ENCODE assay signal across 10 cellular contexts in genomic region chr2:36456227-36456788, GRCh38.
DNase-seq lines count a peak whose midpoint lies in the region; TF ChIP-seq lines count a peak whose summit lies in the region.
"Had no signal": no experiment of that assay in that cellular context is flagged by ENCODE, and none has a peak within 500 bp of the region (broad histone marks: within the 10 kb centered on the region; RNA-seq: fewer than 3 reads in every experiment).

No MANE protein-coding gene starts in this region.

- TF ChIP-seq POLR2A in adrenal gland (IDR thresholded peaks at IDR 0.05) (no peak), erythroblast (IDR thresholded peaks at IDR 0.05; ENCODE audit: low read length) (no peak)

- no peak overlapping the region for H4K12ac ChIP-seq in trophoblast cell (ENCODE audit: low read depth, low read length)

- no peaks in the 10 kb centered on the region for H3K27me3 Mint-ChIP-seq in T-helper 2 cell treated with Interferon-gamma antibody and Interleukin-4, amounts not matched to agents 5 μg/mL and 100 μg/mL, for 36 hours (ENCODE audit: low read depth)
- H3K27me3 Mint-ChIP-seq: activated naive CD8-positive, alpha-beta T cell had no signal

- H3K4ac ChIP-seq in trophoblast cell (ENCODE audit: low read depth, low read length): no peak overlapping the region

- peaks cover 10 to 27% of the 10 kb centered on the region in 2 donors for H3K4me1 ChIP-seq in adrenal gland (replicated peaks in 1 of 2)
- H3K4me1 ChIP-seq in trophoblast cell (ENCODE audit: control insufficient read depth in 1 of 2, insufficient read depth in 2 of 2, low read length in 2 of 2): peaks cover 5 to 19% of the 10 kb centered on the region in 2 experiments

- 57 to 68% (median 60%) methylated on average over 11 of the region's 11 CpGs for WGBS in adrenal gland, 4 donors
- no CpG with 5 or more reads among the region's 11 CpGs for WGBS in trophoblast cell (ENCODE audit: extremely low coverage, insufficient coverage, insufficient read length)

- H3K4me3 ChIP-seq in adrenal gland (no peak overlapping the region), trophoblast cell (ENCODE audit: low read depth, low read length) (no peak overlapping the region)

- no peak overlapping the region for H3K9ac ChIP-seq in trophoblast cell (ENCODE audit: low read length)

- H2AK5ac ChIP-seq in trophoblast cell (ENCODE audit: low read length): no peak overlapping the region

- peaks cover 4% of the 10 kb centered on the region for H3K79me2 ChIP-seq in trophoblast cell (ENCODE audit: control insufficient read depth, insufficient read depth, low read length, poor library complexity)

- no peak overlapping the region for H2BK5ac ChIP-seq in trophoblast cell (ENCODE audit: low read depth, low read length, poor library complexity)

- no peak overlapping the region for H3K23ac ChIP-seq in trophoblast cell (ENCODE audit: low read length)

- intact Hi-C loops in adrenal gland (cut with DNase I): loop anchor here in 1 of 2 donors (10.0 kb wide), 1 partner anchor 102 kb away; the partner anchor contains the start of gene CRIM1
- intact Hi-C loops in cardiac septum (cut with DNase I): loop anchor here (1.0 to 5.0 kb wide), 3 partner anchors 39 to 99 kb away; no protein-coding TSS in a partner anchor

- H3K18ac ChIP-seq in trophoblast cell (ENCODE audit: low read length): peak overlapping the region; percentile 8

- no peaks in the 10 kb centered on the region for H3K36me3 ChIP-seq in adrenal gland (replicated peaks in 1 of 2)
- H3K36me3 ChIP-seq in trophoblast cell (ENCODE audit: control insufficient read depth in 1 of 2, insufficient read depth in 2 of 2, low read length in 2 of 2): peaks cover 4 to 19% of the 10 kb centered on the region in 2 experiments

- no peaks in the 10 kb centered on the region for H3K9me3 ChIP-seq in adrenal gland (replicated peaks in 1 of 3)
- H3K9me3 ChIP-seq in trophoblast cell (ENCODE audit: insufficient read depth, low read depth, low read length): no peaks in the 10 kb centered on the region

- H3K14ac ChIP-seq in trophoblast cell (ENCODE audit: low read length): no peak overlapping the region

- TF ChIP-seq CTCF in adrenal gland (IDR thresholded peaks at IDR 0.05): no peak

- no peak overlapping the region for H4K8ac ChIP-seq in trophoblast cell (ENCODE audit: low read depth, low read length)

- H3K79me1 ChIP-seq in trophoblast cell (ENCODE audit: low read length): peaks cover 6% of the 10 kb centered on the region

- H3K27ac ChIP-seq in adrenal gland (peak overlapping the region in 3 of 5 donors; percentile 34 to 71 (median 42)), trophoblast cell (ENCODE audit: low read depth, low read length) (no peak overlapping the region)

- H4K91ac ChIP-seq in trophoblast cell (ENCODE audit: low read depth, low read length): no peak overlapping the region

- H2BK12ac ChIP-seq in trophoblast cell (ENCODE audit: low read length): no peak overlapping the region

- DNase-seq in COLO829 (ENCODE audit: low spot score): peak; percentile 51
- DNase-seq in adrenal gland: peak; percentile 20 to 82 (median 47)
- DNase-seq in cardiac septum (ENCODE audit: low spot score): peak; percentile 86
- DNase-seq in trophoblast cell: peak in 1 of 2 donors; percentile 44
- DNase-seq in erythroblast (lab: John Stamatoyannopoulos, UW): no peak
- no peak for DNase-seq in SKM-1 (lab: John Stamatoyannopoulos, UW; ENCODE audit: unreplicated experiment)
- no peak for DNase-seq in NOMO-1 (lab: John Stamatoyannopoulos, UW; ENCODE audit: unreplicated experiment in 2 of 2)
- DNase-seq in T-helper 2 cell treated with Interferon-gamma antibody and Interleukin-4, amounts not matched to agents 5 μg/mL and 100 μg/mL, for 36 hours (ENCODE audit: low spot score): no peak
- DNase-seq: DMS53 had no signal

- no peak overlapping the region for H3K4me2 ChIP-seq in trophoblast cell (ENCODE audit: low read length)

- no peaks in the 10 kb centered on the region for H3K36me3 Mint-ChIP-seq in T-helper 2 cell treated with Interferon-gamma antibody and Interleukin-4, amounts not matched to agents 5 μg/mL and 100 μg/mL, for 36 hours (ENCODE audit: low read depth)
- H3K36me3 Mint-ChIP-seq: activated naive CD8-positive, alpha-beta T cell had no signal

- no peak overlapping the region for H3K4me3 Mint-ChIP-seq in T-helper 2 cell treated with Interferon-gamma antibody and Interleukin-4, amounts not matched to agents 5 μg/mL and 100 μg/mL, for 36 hours
- H3K4me3 Mint-ChIP-seq: activated naive CD8-positive, alpha-beta T cell had no signal

- no peaks in the 10 kb centered on the region for H3K4me1 Mint-ChIP-seq in T-helper 2 cell treated with Interferon-gamma antibody and Interleukin-4, amounts not matched to agents 5 μg/mL and 100 μg/mL, for 36 hours (ENCODE audit: low read depth)

- H3K27me3 ChIP-seq in adrenal gland: no peaks in the 10 kb centered on the region
- no peaks in the 10 kb centered on the region for H3K27me3 ChIP-seq in trophoblast cell (ENCODE audit: insufficient read depth, low read length)

- no peak overlapping the region for H3K27ac Mint-ChIP-seq in T-helper 2 cell treated with Interferon-gamma antibody and Interleukin-4, amounts not matched to agents 5 μg/mL and 100 μg/mL, for 36 hours
- H3K27ac Mint-ChIP-seq: activated naive CD8-positive, alpha-beta T cell had no signal

- no peaks in the 10 kb centered on the region for H3K9me3 Mint-ChIP-seq in T-helper 2 cell treated with Interferon-gamma antibody and Interleukin-4, amounts not matched to agents 5 μg/mL and 100 μg/mL, for 36 hours

- no peak overlapping the region for H2AFZ ChIP-seq in trophoblast cell (ENCODE audit: insufficient read depth, low read length, poor library complexity)

- H2BK120ac ChIP-seq in trophoblast cell (ENCODE audit: insufficient read depth, low read length, poor library complexity): no peak overlapping the region

Comparison
In these comparisons a context has a peak if more than half of its experiments do, and no peak if none do; other contexts are left out.
1. DNase-seq: peak in COLO829 (single experiment), adrenal gland (7 of 7) and cardiac septum (single experiment); none in erythroblast (0 of 2), SKM-1 (single experiment), NOMO-1 (0 of 2) and T-helper 2 cell treated with Interferon-gamma antibody and Interleukin-4, amounts not matched to agents 5 μg/mL and 100 μg/mL, for 36 hours (single experiment).